16 cellular contexts compared by ENCODE assay signal in the genomic region with DNA sequence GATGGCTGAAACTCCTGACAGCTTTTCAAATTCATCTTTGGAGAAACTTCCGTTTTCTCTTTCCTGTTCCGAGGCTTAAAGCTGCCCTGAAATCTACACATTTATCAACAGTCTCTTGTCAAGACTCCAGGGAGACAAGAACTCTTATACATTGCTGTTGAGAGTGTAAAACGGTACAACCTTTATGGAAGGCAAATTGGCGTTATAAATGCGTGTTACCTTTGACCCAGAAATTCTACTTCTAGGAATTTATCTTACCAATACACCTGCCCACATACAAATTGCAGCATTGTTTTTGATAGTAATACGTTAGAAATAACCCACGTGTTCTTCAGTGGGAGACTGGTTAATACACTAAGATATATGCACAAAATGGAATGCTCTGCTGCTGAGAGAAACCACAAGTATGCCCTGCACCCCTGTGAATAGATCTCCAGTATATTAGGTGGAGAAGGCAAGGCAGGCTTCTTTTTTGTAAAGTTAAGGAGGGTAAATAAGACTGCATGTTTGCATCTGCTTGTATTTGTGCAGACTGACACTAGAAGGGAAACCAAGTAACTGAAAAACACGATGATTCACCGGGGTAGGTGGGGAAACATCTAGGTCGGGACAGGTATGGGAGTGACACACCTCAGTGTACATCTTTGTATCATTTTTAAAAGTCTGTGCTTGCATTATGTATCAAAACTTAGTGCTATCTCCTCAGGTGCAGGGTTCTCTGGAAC.
A peak's percentile ranks its signal among the peaks of the same experiment; 100 is the strongest.
DNase-seq lines count a peak whose midpoint lies in the region; ATAC-seq and TF ChIP-seq lines count a peak whose summit lies in the region.
"Had no signal": no experiment of that assay in that cellular context is flagged by ENCODE, and none has a peak within 500 bp of the region (broad histone marks: within the 10 kb centered on the region; RNA-seq: fewer than 3 reads in every experiment).

No MANE protein-coding gene starts in this region.

- no peak overlapping the region for H3K27ac ChIP-seq in brain microvascular endothelial cell
- no peak overlapping the region for H3K27ac ChIP-seq in endodermal cell (ENCODE audit: low read depth, low read length)
- no peak overlapping the region for H3K27ac ChIP-seq in thyroid gland

- peaks cover 50% of the 10 kb centered on the region for H3K4me1 Mint-ChIP-seq in endodermal cell

- no peaks in the 10 kb centered on the region for H3K9me3 Mint-ChIP-seq in endodermal cell
- H3K9me3 Mint-ChIP-seq: brain had no signal

- intact Hi-C loops in mucosa of descending colon (cut with DNase I, micrococcal nuclease), result no loop called here
- intact Hi-C loops in thyroid gland (cut with DNase I), result no loop called here

- ATAC-seq in mucosa of descending colon, result peak; percentile 80

- in situ Hi-C loops in brain microvascular endothelial cell (cut with HindIII; ENCODE audit: low pct_ligation_motif_present, low sequenced_read_pairs), result no loop called here

- WGBS in endodermal cell (ENCODE audit: insufficient coverage in 1 of 2, insufficient read length in 1 of 2), 2 experiments, result 93 to 94% methylated on average over 9 to 10 of the region's 10 CpGs
- 77 to 82% methylated on average over 10 of the region's 10 CpGs for WGBS in thyroid gland, 2 donors

- TF ChIP-seq POLR2A in thyroid gland (IDR thresholded peaks at IDR 0.05), result no peak

- H3K9me3 ChIP-seq in mucosa of descending colon (no peaks in the 10 kb centered on the region), endodermal cell (ENCODE audit: control insufficient read depth, low read length) (no peaks in the 10 kb centered on the region), thyroid gland (no peaks in the 10 kb centered on the region)

- DNase-seq in GF-D8 (lab: John Stamatoyannopoulos, UW) (peak; percentile 24), NCI-H226 (peak; percentile 71), brain microvascular endothelial cell (peak; percentile 34), mucosa of descending colon (peak in 1 of 3 donors; percentile 34), anterior cingulate cortex (lab: John Stamatoyannopoulos, UW) (no peak), endodermal cell (no peak), thyroid gland (no peak), AG08396 (ENCODE audit: low spot score) (no peak)
- DNase-seq: activated T-cell treated with anti-CD3 and anti-CD28 coated beads, Interleukin-2, amount 50 U/mL, for 1 hour; NCI-H1092 treated with DMSO at 0.1 percent for 48 hours; NCI-H510A; SHP77 treated with DMSO at 0.1 percent for 48 hours; stimulated activated CD4-positive, alpha-beta T cell treated with anti-CD3 and anti-CD28 coated beads, Interleukin-1b, Interleukin-23, amount 100 ng/mL, for 48 hours; stimulated activated naive CD4-positive, alpha-beta T cell treated with Interleukin-2 at 50 U/mL for 16 hours had no signal

- H3K36me3 ChIP-seq in brain microvascular endothelial cell (replicated peaks), result no peaks in the 10 kb centered on the region
- H3K36me3 ChIP-seq in mucosa of descending colon (ENCODE audit: low read depth), result no peaks in the 10 kb centered on the region
- no peaks in the 10 kb centered on the region for H3K36me3 ChIP-seq in endodermal cell (ENCODE audit: control insufficient read depth, insufficient read depth, low read length)
- H3K36me3 ChIP-seq in thyroid gland, result no peaks in the 10 kb centered on the region

- H3K27me3 ChIP-seq in brain microvascular endothelial cell (replicated peaks) (no peaks in the 10 kb centered on the region), endodermal cell (ENCODE audit: control insufficient read depth, insufficient read depth, low read length, poor library complexity, severe bottlenecking) (no peaks in the 10 kb centered on the region), thyroid gland (no peaks in the 10 kb centered on the region)

- TF ChIP-seq CTCF in brain microvascular endothelial cell (IDR thresholded peaks at IDR 0.05; ENCODE audit: low read depth, low read length, missing control alignments) (no peak), mucosa of descending colon (IDR thresholded peaks at IDR 0.05) (no peak), endodermal cell (conservative IDR thresholded peaks at IDR 0.05) (no peak), thyroid gland (IDR thresholded peaks at IDR 0.05) (no peak)

- no peak overlapping the region for H3K4me3 Mint-ChIP-seq in endodermal cell
- H3K4me3 Mint-ChIP-seq: brain had no signal

- H3K4me1 ChIP-seq in mucosa of descending colon (ENCODE audit: low read depth) (peaks cover 17% of the 10 kb centered on the region), endodermal cell (ENCODE audit: control insufficient read depth, insufficient read depth, low read length) (no peaks in the 10 kb centered on the region), thyroid gland (peaks cover 25 to 26% of the 10 kb centered on the region in 2 donors)

- H3K4me3 ChIP-seq in brain microvascular endothelial cell (ENCODE audit: low read depth, low read length) (no peak overlapping the region), mucosa of descending colon (no peak overlapping the region), endodermal cell (ENCODE audit: low read length) (no peak overlapping the region), thyroid gland (replicated peaks in 1 of 3) (no peak overlapping the region)

- H3K27me3 Mint-ChIP-seq in endodermal cell (ENCODE audit: insufficient read depth), result no peaks in the 10 kb centered on the region
- H3K27me3 Mint-ChIP-seq: brain, progenitor cell of endocrine pancreas had no signal

- H3K27ac Mint-ChIP-seq in endodermal cell, result no peak overlapping the region
- H3K27ac Mint-ChIP-seq: brain, progenitor cell of endocrine pancreas had no signal

- peaks cover 2% of the 10 kb centered on the region for H3K36me3 Mint-ChIP-seq in endodermal cell (ENCODE audit: low read depth)

- no peak overlapping the region for H3K9ac ChIP-seq in endodermal cell (ENCODE audit: extremely low read depth, low read length, poor library complexity, severe bottlenecking)

Comparison
In these comparisons a context has a peak if more than half of its experiments do, and no peak if none do; other contexts are left out.
1. DNase-seq: peak in GF-D8 (single experiment), NCI-H226 (single experiment) and brain microvascular endothelial cell (single experiment); none in anterior cingulate cortex (0 of 58), endodermal cell (single experiment), thyroid gland (0 of 2) and AG08396 (single experiment).